Comparison of ENCODE assay signal across 15 cellular contexts in the genomic region with DNA sequence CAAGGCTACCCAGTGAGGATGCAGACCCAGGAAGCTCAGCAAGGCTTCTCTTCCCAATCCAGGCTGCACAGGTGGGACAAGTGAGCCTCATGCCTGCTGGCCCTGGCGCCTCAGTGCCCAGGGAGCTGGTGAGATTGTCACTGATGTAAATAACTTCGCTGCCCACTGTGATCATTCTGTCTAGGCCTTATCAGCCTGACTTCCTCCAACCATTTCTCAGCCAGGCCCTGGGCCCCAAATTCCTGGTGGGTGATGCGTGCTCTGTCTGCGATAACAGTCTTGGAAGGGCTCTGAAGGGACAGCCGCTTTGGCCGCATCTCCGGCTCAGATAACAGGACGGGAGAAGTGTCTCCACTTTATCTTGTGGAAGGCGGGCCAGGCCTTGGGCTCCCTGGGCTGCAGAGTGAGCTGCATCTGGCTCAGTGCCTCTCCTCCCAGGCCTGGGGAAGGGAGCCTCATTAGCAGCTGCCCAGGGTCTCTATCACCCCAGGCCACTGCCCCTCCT. TPM values are rescaled to one million over a fixed set of nuclear protein-coding genes. Genes with fewer than 3 reads are reported as not detected.
DNase-seq lines count a peak whose midpoint lies in the region; ATAC-seq and TF ChIP-seq lines count a peak whose summit lies in the region.
"Had no signal": no experiment of that assay in that cellular context is flagged by ENCODE, and none has a peak within 500 bp of the region (broad histone marks: within the 10 kb centered on the region; RNA-seq: fewer than 3 reads in every experiment).

No MANE protein-coding gene starts in this region.

- H3K36me3 ChIP-seq in ACC112 (ENCODE audit: insufficient read depth, low read length) (no peaks in the 10 kb centered on the region), MG63 (no peaks in the 10 kb centered on the region), lung (ENCODE audit: control insufficient read depth in 2 of 2, insufficient read depth in 2 of 2, low read length in 2 of 2) (no peaks in the 10 kb centered on the region)

- peak; percentile 60 for DNase-seq in MG63
- DNase-seq in coronary artery (ENCODE audit: low spot score) = no peak
- DNase-seq in lung (ENCODE audit: low spot score) = no peak
- no peak for DNase-seq in lower leg skin (ENCODE audit: low spot score in 2 of 2)
- no peak for DNase-seq in foreskin keratinocyte
- DNase-seq: activated naive CD4-positive, alpha-beta T cell treated with anti-CD3 and anti-CD28 coated beads, Interleukin-2, amount 10 ng/mL, durations not matched to agents 7 days and 5 days; dorsolateral prefrontal cortex; GF-D8; hippocampal formation; MM.1S; NCI-H446; stimulated activated naive CD4-positive, alpha-beta T cell treated with Interleukin-2 at 50 U/mL for 16 hours had no signal

- TF ChIP-seq POLR2A in lower leg skin (IDR thresholded peaks at IDR 0.05) = no peak

- intact Hi-C loops in lower leg skin (cut with DNase I; ENCODE audit: low total_unique reads) = no loop called here

- H2AFZ ChIP-seq in ACC112 (ENCODE audit: low read length, unreplicated experiment) = peak overlapping the region; percentile 41

- H3K79me2 ChIP-seq in ACC112 (ENCODE audit: control insufficient read depth, insufficient read depth, low read length, unreplicated experiment) = no peaks in the 10 kb centered on the region

- H3K4me3 ChIP-seq in ACC112 (ENCODE audit: low read depth, low read length) = peak overlapping the region; percentile 52
- no peak overlapping the region for H3K4me3 ChIP-seq in MG63
- H3K4me3 ChIP-seq in coronary artery = no peak overlapping the region
- H3K4me3 ChIP-seq in lung = no peak overlapping the region
- H3K4me3 ChIP-seq in lower leg skin (ENCODE audit: low read depth, poor library complexity, severe bottlenecking) = no peak overlapping the region
- H3K4me3 ChIP-seq: dorsolateral prefrontal cortex had no signal

- H3K9me3 ChIP-seq in MG63 (0 out of 2 replicates have a peak, but pooled peaks cover under 1% of the 10 kb centered on the region), lung (ENCODE audit: control insufficient read depth in 2 of 2, insufficient read depth in 1 of 2, low read length in 1 of 2) (no peaks in the 10 kb centered on the region)

- TF ChIP-seq CTCF in coronary artery (IDR thresholded peaks at IDR 0.05) (no peak), lung (IDR thresholded peaks at IDR 0.05; ENCODE audit: control extremely low read depth, extremely low read depth) (no peak), lower leg skin (IDR thresholded peaks at IDR 0.05) (no peak), foreskin keratinocyte (conservative IDR thresholded peaks at IDR 0.05) (no peak)

- ATAC-seq in lung (ENCODE audit: insufficient read depth, low FRiP score) (no peak), foreskin keratinocyte (no peak), GM18511 (IDR thresholded peaks at IDR 0.05; ENCODE audit: unreplicated experiment) (no peak), GM19324 (IDR thresholded peaks at IDR 0.05; ENCODE audit: low FRiP score, unreplicated experiment) (no peak)

- H3K4me1 ChIP-seq in ACC112 (ENCODE audit: control insufficient read depth, insufficient read depth, low read length, unreplicated experiment) (peaks cover 56% of the 10 kb centered on the region), lung (ENCODE audit: control insufficient read depth in 2 of 2, insufficient read depth in 2 of 2, low read length in 2 of 2) (no peaks in the 10 kb centered on the region), foreskin keratinocyte (peaks cover 19% of the 10 kb centered on the region)

- H3K27me3 ChIP-seq in ACC112 (ENCODE audit: insufficient read depth, low read length) (no peaks in the 10 kb centered on the region), MG63 (no peaks in the 10 kb centered on the region), lung (ENCODE audit: control insufficient read depth, insufficient read depth) (no peaks in the 10 kb centered on the region), foreskin keratinocyte (no peaks in the 10 kb centered on the region)

- H3K27ac ChIP-seq in ACC112 (ENCODE audit: low read depth, low read length) (peak overlapping the region; percentile 8), coronary artery (peak overlapping the region; percentile 15 to 80), lung (ENCODE audit: low read depth in 1 of 2, low read length in 1 of 2) (peak overlapping the region; percentile 4 to 49), foreskin keratinocyte (no peak overlapping the region)
- H3K27ac ChIP-seq: dorsolateral prefrontal cortex had no signal

- WGBS in lung, 2 donors = 67 to 79% methylated on average over 9 of the region's 9 CpGs
- WGBS in lower leg skin, 2 donors = 80 to 83% methylated on average over 7 to 8 of the region's 9 CpGs

RNA-seq across cellular contexts. Expression of gene FBLN2, which starts 2.2 kb away (rescaled TPM):
- 33.6 and 59.9 TPM in 2 replicates for total RNA-seq in MG63 (2014; rRNA removed; shearing (Covaris generic); ENCODE audit: low replicate concordance)
- 10 to 100 TPM; 34.0 to 43.4 TPM for total RNA-seq in lung
- polyA plus RNA-seq in lung = 1 to 10 TPM; 4.3 to 8.2 TPM
- total RNA-seq in lower leg skin = 100 to 1,000 TPM in 1 of 4 donors, 10 to 100 TPM in 3; 40.1 to 153 (median 64.0) TPM
- 4.0 and 5.5 TPM in 2 replicates for total RNA-seq in foreskin keratinocyte
- 2.8 and 4.1 TPM in 2 replicates for polyA plus RNA-seq in foreskin keratinocyte
